ENCODE assay signal across 8 cellular contexts in genomic region chr15:88878720-88879184, GRCh38. TPM values are rescaled to one million over a fixed set of nuclear protein-coding genes. Genes with fewer than 3 reads are reported as not detected.
DNase-seq lines count a peak whose midpoint lies in the region; ATAC-seq and TF ChIP-seq lines count a peak whose summit lies in the region.

No MANE protein-coding gene starts in this region.

- no peak overlapping the region for H2BK20ac ChIP-seq in H9 (ENCODE audit: low read depth, low read length, poor library complexity, severe bottlenecking)

- peak; percentile 1 for DNase-seq in NCI-H1092 (lab: John Stamatoyannopoulos, UW)
- no peak for DNase-seq in NCI-H1092 treated with DMSO at 0.1 percent for 48 hours (lab: John Stamatoyannopoulos, UW)
- DNase-seq in H9, result peak; percentile 87
- DNase-seq in NCI-H748 treated with DMSO at 0.1 percent for 48 hours (lab: John Stamatoyannopoulos, UW), result peak; percentile 14
- peak; percentile 39 to 49 for DNase-seq in activated T-cell treated with anti-CD3 and anti-CD28 coated beads, Interleukin-2, amount 50 U/mL, for 72 hours
- DNase-seq in cardiac muscle cell (ENCODE audit: low read depth in 1 of 2, low spot score in 1 of 2), result peak; percentile 60 to 68
- DNase-seq in stimulated activated CD4-positive, alpha-beta T cell treated with anti-CD3 and anti-CD28 coated beads, Interleukin-4, amount 100 ng/mL, for 1 hour, result peak; percentile 43

- no peak overlapping the region for H3T11ph ChIP-seq in H9 (ENCODE audit: low read length)

- no peaks in the 10 kb centered on the region for H3K9me3 Mint-ChIP-seq in H9
- no peaks in the 10 kb centered on the region for H3K9me3 Mint-ChIP-seq in activated T-cell treated with anti-CD3 and anti-CD28 coated beads, Interleukin-2, amount 50 U/mL, for 72 hours

- no peak overlapping the region for H2BK15ac ChIP-seq in H9 (ENCODE audit: low read depth, low read length)

- H2BK120ac ChIP-seq in H9 (ENCODE audit: low read depth, low read length, poor library complexity, severe bottlenecking), result no peak overlapping the region

- no peaks in the 10 kb centered on the region for H3K23me2 ChIP-seq in H9 (ENCODE audit: insufficient read length, low read depth, low read length, poor library complexity, severe bottlenecking)

- no peak overlapping the region for H3K18ac ChIP-seq in H9 (ENCODE audit: insufficient read length, low read depth, low read length)

- H3K56ac ChIP-seq in H9 (ENCODE audit: insufficient read length, low read depth, low read length), result no peak overlapping the region

- H2BK12ac ChIP-seq in H9 (ENCODE audit: insufficient read length, low read depth, low read length), result no peak overlapping the region

- H2BK5ac ChIP-seq in H9 (ENCODE audit: insufficient read length, low read length), result no peak overlapping the region

- H3K4me1 ChIP-seq in H9 (ENCODE audit: insufficient read depth, low read length) (no peaks in the 10 kb centered on the region; the same call in 1 of the 2 replicates), cardiac muscle cell (ENCODE audit: low read depth) (no peaks in the 10 kb centered on the region)

- no peak overlapping the region for H2AFZ ChIP-seq in H9 (ENCODE audit: low read length)

- H2AK5ac ChIP-seq in H9 (ENCODE audit: insufficient read length, low read length), result no peak overlapping the region

- H4K91ac ChIP-seq in H9 (ENCODE audit: insufficient read length, low read depth, low read length), result no peak overlapping the region

- H3K27ac Mint-ChIP-seq in H9, result peak overlapping the region in 1 of 3 experiments; percentile 15; a peak in 1 of 7 replicates
- peak overlapping the region; percentile 56 for H3K27ac Mint-ChIP-seq in activated T-cell treated with anti-CD3 and anti-CD28 coated beads, Interleukin-2, amount 50 U/mL, for 72 hours

- peak; percentile 66 to 72 for ATAC-seq in activated T-cell treated with anti-CD3 and anti-CD28 coated beads, Interleukin-2, amount 50 U/mL, for 72 hours (replicated peaks in 1 of 2)
- ATAC-seq in HG02840 (IDR thresholded peaks at IDR 0.05; ENCODE audit: low FRiP score, unreplicated experiment), result no peak

- H4K20me1 ChIP-seq in H9 (ENCODE audit: control insufficient read depth, insufficient read depth, insufficient read length), result peaks cover 2% of the 10 kb centered on the region

- H3K23ac ChIP-seq in H9 (ENCODE audit: insufficient read length, low read depth, low read length), result no peak overlapping the region

- H3K27me3 ChIP-seq in H9 (ENCODE audit: insufficient read depth, low read length), result no peaks in the 10 kb centered on the region
- H3K27me3 ChIP-seq in cardiac muscle cell, result no peaks in the 10 kb centered on the region

- TF ChIP-seq CTCF in H9 (conservative IDR thresholded peaks at IDR 0.05) (peak; percentile 89), cardiac muscle cell (IDR thresholded peaks at IDR 0.05; ENCODE audit: low read depth, low read length) (peak; percentile 81)

- no peak overlapping the region for H3K4me3 Mint-ChIP-seq in H9
- H3K4me3 Mint-ChIP-seq in activated T-cell treated with anti-CD3 and anti-CD28 coated beads, Interleukin-2, amount 50 U/mL, for 72 hours, result no peak overlapping the region

- H3K4me2 ChIP-seq in H9 (ENCODE audit: insufficient read depth, insufficient read length, low read length), result no peak overlapping the region

- no peak overlapping the region for H3K9ac ChIP-seq in H9 (ENCODE audit: extremely low read depth, insufficient read length, low read length)

- no CpG with 5 or more reads among the region's 18 CpGs for WGBS in H9 (ENCODE audit: extremely low coverage, insufficient read length, low lambda C conversion rate)

- no peak overlapping the region for H3K27ac ChIP-seq in H9 (ENCODE audit: insufficient read length, low read depth, low read length)
- no peak overlapping the region for H3K27ac ChIP-seq in cardiac muscle cell

- no peak overlapping the region for H3K4me3 ChIP-seq in cardiac muscle cell

- H4K5ac ChIP-seq in H9 (ENCODE audit: insufficient read length, low read depth, low read length), result no peak overlapping the region

- peaks cover 22 to 72% (median 45%) of the 10 kb centered on the region in 3 experiments; a peak in 6 of 7 replicates for H3K36me3 Mint-ChIP-seq in H9 (ENCODE audit: insufficient read depth in 1 of 3, low read depth in 3 of 3)
- peaks cover 3 to 4% of the 10 kb centered on the region in 2 donors for H3K36me3 Mint-ChIP-seq in activated T-cell treated with anti-CD3 and anti-CD28 coated beads, Interleukin-2, amount 50 U/mL, for 72 hours (ENCODE audit: insufficient read depth in 2 of 2)

- no peak overlapping the region for H3K4ac ChIP-seq in H9 (ENCODE audit: low read depth, low read length)

- no peaks in the 10 kb centered on the region for H3K36me3 ChIP-seq in cardiac muscle cell

- no peaks in the 10 kb centered on the region for H3K9me3 ChIP-seq in H9 (ENCODE audit: control insufficient read depth, low read depth, low read length)
- no peaks in the 10 kb centered on the region for H3K9me3 ChIP-seq in cardiac muscle cell (ENCODE audit: low read depth)

- no peak overlapping the region; the same call in 1 of the 2 replicates for H3K14ac ChIP-seq in H9 (ENCODE audit: insufficient read depth, low read length)

- H3K79me2 ChIP-seq in H9 (ENCODE audit: insufficient read depth, low read length), result no peaks in the 10 kb centered on the region

- no peaks in the 10 kb centered on the region for H3K79me1 ChIP-seq in H9 (ENCODE audit: insufficient read depth, low read depth, low read length, poor library complexity, severe bottlenecking)

- H4K8ac ChIP-seq in H9 (replicated peaks; ENCODE audit: insufficient read length, low read depth, low read length), result no peak overlapping the region

- peaks cover 9 to 14% of the 10 kb centered on the region in 2 experiments; a peak in 3 of 4 replicates for H3K4me1 Mint-ChIP-seq in H9
- H3K4me1 Mint-ChIP-seq in activated T-cell treated with anti-CD3 and anti-CD28 coated beads, Interleukin-2, amount 50 U/mL, for 72 hours (ENCODE audit: low read depth), result no peaks in the 10 kb centered on the region

- no peaks in the 10 kb centered on the region; the same call in 1 of the 2 replicates for H3K27me3 Mint-ChIP-seq in H9 (ENCODE audit: low read depth)
- H3K27me3 Mint-ChIP-seq in activated T-cell treated with anti-CD3 and anti-CD28 coated beads, Interleukin-2, amount 50 U/mL, for 72 hours (ENCODE audit: low read depth), result no peaks in the 10 kb centered on the region

RNA-seq across cellular contexts. Expression of gene HAPLN3, which starts 16.6 kb away (rescaled TPM):
- 41.7 and 42.4 TPM in 2 replicates for total RNA-seq in H9 (2021)
- total RNA-seq in activated T-cell treated with anti-CD3 and anti-CD28 coated beads, Interleukin-2, amount 50 U/mL, for 72 hours, result 100 to 1,000 TPM in 1 of 2 donors, 10 to 100 TPM in 1; 82.5 to 114 TPM
- total RNA-seq in cardiac muscle cell, result 9.9 and 21.7 TPM in 2 replicates
- polyA plus RNA-seq in cardiac muscle cell, result 6.8 and 8.1 TPM in 2 replicates

RNA-seq across cellular contexts. Expression of gene MFGE8, which starts 34.4 kb away (rescaled TPM):
- total RNA-seq in H9 (2021) (643 and 653 TPM in 2 replicates), cardiac muscle cell (300 and 307 TPM in 2 replicates)
- total RNA-seq in activated T-cell treated with anti-CD3 and anti-CD28 coated beads, Interleukin-2, amount 50 U/mL, for 72 hours, result 10 to 100 TPM; 21.7 to 27.7 TPM
- polyA plus RNA-seq in cardiac muscle cell, result 286 and 326 TPM in 2 replicates

Comparison
In these comparisons a context has a peak if more than half of its experiments do, and no peak if none do; other contexts are left out.
1. RNA of gene MFGE8, which starts 34.4 kb away (total RNA-seq): 643 to 653 TPM in H9 and 300 to 307 TPM in cardiac muscle cell; 21.7 to 27.7 TPM in activated T-cell treated with anti-CD3 and anti-CD28 coated beads, Interleukin-2, amount 50 U/mL, for 72 hours; every median in the first group is over 10 times any median in the second.